In genomic region chr15:64706011-64706911, GRCh38 we compare ENCODE assay signal across 2 cellular contexts.
A peak's percentile ranks its signal among the peaks of the same experiment; 100 is the strongest.
TF ChIP-seq lines count a peak whose summit lies in the region.

No MANE protein-coding gene starts in this region.

TF ChIP-seq in GM23338, 12 proteins besides CTCF, POLR2A, EP300 and RAD21:
- no peak for TF ChIP-seq CREB1 (CRISPR knock-in tag; IDR thresholded peaks at IDR 0.05; ENCODE audit: low read depth)
- TF ChIP-seq POLR2AphosphoS5 (IDR thresholded peaks at IDR 0.05; ENCODE audit: low read depth): peak; percentile 51
- no peak for TF ChIP-seq EZH2 (IDR thresholded peaks at IDR 0.05; ENCODE audit: low read depth, unreplicated experiment)
- TF ChIP-seq STAT1 (IDR thresholded peaks at IDR 0.05; ENCODE audit: unreplicated experiment): no peak
TF ChIP-seq in GM23338: peak in this region for 1.

TF ChIP-seq in H1, 55 proteins besides CTCF, POLR2A, EP300 and RAD21:
- no peak for TF ChIP-seq ATF2 (IDR thresholded peaks at IDR 0.05; ENCODE audit: low read length)
- peak; percentile 56 for TF ChIP-seq POLR2AphosphoS5 (IDR thresholded peaks at IDR 0.05; ENCODE audit: low read depth, low read length)
